8 cellular contexts compared by ENCODE assay signal in genomic region chr10:15059914-15060313, GRCh38. TPM values are rescaled to one million over a fixed set of nuclear protein-coding genes. Genes with fewer than 3 reads are reported as not detected.
"Had no signal": no experiment of that assay in that cellular context is flagged by ENCODE, and none has a peak within 500 bp of the region (broad histone marks: within the 10 kb centered on the region; RNA-seq: fewer than 3 reads in every experiment).

No MANE protein-coding gene starts in this region.

- H3K4me3 ChIP-seq: GM12878 had no signal

- DNase-seq: GDM1, GF-D8 had no signal

- FAIRE-seq: G401.6, GM12878, GM12891, GM12892, GM18507 had no signal

RNA-seq across cellular contexts. Expression of gene OLAH, which starts 16.2 kb away (rescaled TPM):
- total RNA-seq: G401 had no signal
